2 cellular contexts compared by ENCODE assay signal in the genomic region with DNA sequence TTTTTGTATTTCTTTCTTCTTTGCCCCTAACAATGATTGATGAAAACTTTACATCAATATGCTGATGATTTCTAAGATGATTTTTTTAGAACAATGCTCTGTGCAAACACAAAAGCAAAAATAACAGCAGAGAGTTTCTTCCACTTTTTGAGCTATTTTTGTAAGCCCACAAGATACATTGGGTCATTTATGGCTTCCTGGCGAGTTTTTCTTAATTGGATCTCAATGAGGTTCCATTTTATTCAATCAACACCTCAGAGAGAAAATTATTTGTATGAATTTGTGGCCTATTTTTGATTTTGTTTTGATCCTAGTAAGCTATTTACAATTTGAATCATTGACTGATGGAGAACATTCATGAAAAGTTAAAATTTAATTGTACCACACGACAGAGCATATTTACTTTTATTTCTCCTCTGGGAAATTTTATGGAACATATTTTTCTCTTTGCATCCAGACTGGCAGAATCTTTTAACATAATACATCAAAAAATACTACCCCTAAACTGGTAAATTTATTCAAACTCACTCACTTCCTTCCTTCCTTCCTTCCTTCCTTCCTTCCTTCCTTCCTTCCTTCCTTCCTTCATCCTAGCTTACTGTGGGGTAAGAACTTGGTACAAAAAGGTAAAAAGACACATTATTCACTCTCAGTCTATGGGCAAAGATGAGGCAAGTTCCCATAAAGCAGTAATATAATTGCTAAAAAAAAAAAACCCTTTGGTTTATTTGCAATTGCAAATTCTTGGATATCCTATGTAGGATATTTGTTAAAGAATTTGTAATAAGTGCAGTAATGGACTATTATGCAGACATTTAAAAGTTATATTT.
TF ChIP-seq lines count a peak whose summit lies in the region.

No MANE protein-coding gene starts in this region.

TF ChIP-seq in SK-N-SH, 30 proteins besides CTCF, POLR2A, EP300 and RAD21 (continued from another document):
- TF ChIP-seq, protein P1, sequence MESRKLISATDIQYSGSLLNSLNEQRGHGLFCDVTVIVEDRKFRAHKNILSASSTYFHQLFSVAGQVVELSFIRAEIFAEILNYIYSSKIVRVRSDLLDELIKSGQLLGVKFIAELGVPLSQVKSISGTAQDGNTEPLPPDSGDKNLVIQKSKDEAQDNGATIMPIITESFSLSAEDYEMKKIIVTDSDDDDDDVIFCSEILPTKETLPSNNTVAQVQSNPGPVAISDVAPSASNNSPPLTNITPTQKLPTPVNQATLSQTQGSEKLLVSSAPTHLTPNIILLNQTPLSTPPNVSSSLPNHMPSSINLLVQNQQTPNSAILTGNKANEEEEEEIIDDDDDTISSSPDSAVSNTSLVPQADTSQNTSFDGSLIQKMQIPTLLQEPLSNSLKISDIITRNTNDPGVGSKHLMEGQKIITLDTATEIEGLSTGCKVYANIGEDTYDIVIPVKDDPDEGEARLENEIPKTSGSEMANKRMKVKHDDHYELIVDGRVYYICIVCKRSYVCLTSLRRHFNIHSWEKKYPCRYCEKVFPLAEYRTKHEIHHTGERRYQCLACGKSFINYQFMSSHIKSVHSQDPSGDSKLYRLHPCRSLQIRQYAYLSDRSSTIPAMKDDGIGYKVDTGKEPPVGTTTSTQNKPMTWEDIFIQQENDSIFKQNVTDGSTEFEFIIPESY (IDR thresholded peaks at IDR 0.05; ENCODE audit: borderline replicate concordance, low read depth): no peak
- TF ChIP-seq, protein P2, sequence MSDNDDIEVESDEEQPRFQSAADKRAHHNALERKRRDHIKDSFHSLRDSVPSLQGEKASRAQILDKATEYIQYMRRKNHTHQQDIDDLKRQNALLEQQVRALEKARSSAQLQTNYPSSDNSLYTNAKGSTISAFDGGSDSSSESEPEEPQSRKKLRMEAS (IDR thresholded peaks at IDR 0.05; ENCODE audit: low read depth): no peak
- TF ChIP-seq SMC3 (IDR thresholded peaks at IDR 0.05; ENCODE audit: low read depth, low read length) (no peak), TEAD4 (IDR thresholded peaks at IDR 0.05; ENCODE audit: borderline replicate concordance, insufficient read depth) (no peak), MEF2A (IDR thresholded peaks at IDR 0.05; ENCODE audit: borderline replicate concordance, low read depth) (no peak)

TF ChIP-seq in SK-N-SH treated with all-trans-retinoic acid at 6 μM for 48 hours, 23 proteins besides CTCF, POLR2A, EP300 and RAD21 (continued from another document):
- TF ChIP-seq, protein P3, sequence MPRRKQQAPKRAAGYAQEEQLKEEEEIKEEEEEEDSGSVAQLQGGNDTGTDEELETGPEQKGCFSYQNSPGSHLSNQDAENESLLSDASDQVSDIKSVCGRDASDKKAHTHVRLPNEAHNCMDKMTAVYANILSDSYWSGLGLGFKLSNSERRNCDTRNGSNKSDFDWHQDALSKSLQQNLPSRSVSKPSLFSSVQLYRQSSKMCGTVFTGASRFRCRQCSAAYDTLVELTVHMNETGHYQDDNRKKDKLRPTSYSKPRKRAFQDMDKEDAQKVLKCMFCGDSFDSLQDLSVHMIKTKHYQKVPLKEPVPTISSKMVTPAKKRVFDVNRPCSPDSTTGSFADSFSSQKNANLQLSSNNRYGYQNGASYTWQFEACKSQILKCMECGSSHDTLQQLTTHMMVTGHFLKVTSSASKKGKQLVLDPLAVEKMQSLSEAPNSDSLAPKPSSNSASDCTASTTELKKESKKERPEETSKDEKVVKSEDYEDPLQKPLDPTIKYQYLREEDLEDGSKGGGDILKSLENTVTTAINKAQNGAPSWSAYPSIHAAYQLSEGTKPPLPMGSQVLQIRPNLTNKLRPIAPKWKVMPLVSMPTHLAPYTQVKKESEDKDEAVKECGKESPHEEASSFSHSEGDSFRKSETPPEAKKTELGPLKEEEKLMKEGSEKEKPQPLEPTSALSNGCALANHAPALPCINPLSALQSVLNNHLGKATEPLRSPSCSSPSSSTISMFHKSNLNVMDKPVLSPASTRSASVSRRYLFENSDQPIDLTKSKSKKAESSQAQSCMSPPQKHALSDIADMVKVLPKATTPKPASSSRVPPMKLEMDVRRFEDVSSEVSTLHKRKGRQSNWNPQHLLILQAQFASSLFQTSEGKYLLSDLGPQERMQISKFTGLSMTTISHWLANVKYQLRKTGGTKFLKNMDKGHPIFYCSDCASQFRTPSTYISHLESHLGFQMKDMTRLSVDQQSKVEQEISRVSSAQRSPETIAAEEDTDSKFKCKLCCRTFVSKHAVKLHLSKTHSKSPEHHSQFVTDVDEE (CRISPR knock-in tag; IDR thresholded peaks at IDR 0.05): no peak
- TF ChIP-seq ESRRG (CRISPR knock-in tag; IDR thresholded peaks at IDR 0.05) (no peak), CSDC2 (CRISPR knock-in tag; IDR thresholded peaks at IDR 0.05) (no peak), TOX (CRISPR knock-in tag; IDR thresholded peaks at IDR 0.05; ENCODE audit: borderline replicate concordance) (no peak), ISL1 (CRISPR knock-in tag; IDR thresholded peaks at IDR 0.05) (no peak), OSR1 (CRISPR knock-in tag; IDR thresholded peaks at IDR 0.05) (no peak), ZNF70 (CRISPR knock-in tag; IDR thresholded peaks at IDR 0.05) (no peak), ZFP30 (CRISPR knock-in tag; IDR thresholded peaks at IDR 0.05) (no peak), ZC3H10 (CRISPR knock-in tag; IDR thresholded peaks at IDR 0.05) (no peak)
- TF ChIP-seq, protein P4, sequence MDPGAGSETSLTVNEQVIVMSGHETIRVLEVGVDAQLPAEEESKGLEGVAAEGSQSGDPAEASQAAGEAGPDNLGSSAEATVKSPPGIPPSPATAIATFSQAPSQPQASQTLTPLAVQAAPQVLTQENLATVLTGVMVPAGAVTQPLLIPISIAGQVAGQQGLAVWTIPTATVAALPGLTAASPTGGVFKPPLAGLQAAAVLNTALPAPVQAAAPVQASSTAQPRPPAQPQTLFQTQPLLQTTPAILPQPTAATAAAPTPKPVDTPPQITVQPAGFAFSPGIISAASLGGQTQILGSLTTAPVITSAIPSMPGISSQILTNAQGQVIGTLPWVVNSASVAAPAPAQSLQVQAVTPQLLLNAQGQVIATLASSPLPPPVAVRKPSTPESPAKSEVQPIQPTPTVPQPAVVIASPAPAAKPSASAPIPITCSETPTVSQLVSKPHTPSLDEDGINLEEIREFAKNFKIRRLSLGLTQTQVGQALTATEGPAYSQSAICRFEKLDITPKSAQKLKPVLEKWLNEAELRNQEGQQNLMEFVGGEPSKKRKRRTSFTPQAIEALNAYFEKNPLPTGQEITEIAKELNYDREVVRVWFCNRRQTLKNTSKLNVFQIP (CRISPR knock-in tag; IDR thresholded peaks at IDR 0.05; ENCODE audit: borderline replicate concordance, low read depth): no peak
